1 cellular context compared by ENCODE assay signal in the genomic region with DNA sequence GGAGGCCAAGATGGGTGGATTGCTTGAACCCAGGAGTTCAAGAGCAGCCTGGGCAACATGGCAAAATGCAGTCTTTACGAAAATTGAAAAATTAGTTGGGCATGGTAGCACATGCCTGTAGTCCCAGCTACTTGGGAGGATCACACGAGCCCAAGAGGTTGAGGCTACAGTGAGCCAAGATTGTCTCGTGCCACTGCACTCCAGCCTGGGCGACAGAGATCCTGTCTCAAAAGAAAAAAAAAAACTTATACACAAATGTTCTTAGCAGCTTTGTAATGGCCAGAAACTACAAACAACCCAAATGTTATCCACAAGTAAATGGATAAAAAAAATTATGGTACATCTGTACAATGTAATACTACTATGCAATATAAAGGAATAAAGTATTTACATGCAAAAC.
TF ChIP-seq lines count a peak whose summit lies in the region.

No MANE protein-coding gene starts in this region.

TF ChIP-seq in GM23338, 12 proteins besides CTCF, POLR2A, EP300 and RAD21 (continued from another document):
- TF ChIP-seq, protein P1, sequence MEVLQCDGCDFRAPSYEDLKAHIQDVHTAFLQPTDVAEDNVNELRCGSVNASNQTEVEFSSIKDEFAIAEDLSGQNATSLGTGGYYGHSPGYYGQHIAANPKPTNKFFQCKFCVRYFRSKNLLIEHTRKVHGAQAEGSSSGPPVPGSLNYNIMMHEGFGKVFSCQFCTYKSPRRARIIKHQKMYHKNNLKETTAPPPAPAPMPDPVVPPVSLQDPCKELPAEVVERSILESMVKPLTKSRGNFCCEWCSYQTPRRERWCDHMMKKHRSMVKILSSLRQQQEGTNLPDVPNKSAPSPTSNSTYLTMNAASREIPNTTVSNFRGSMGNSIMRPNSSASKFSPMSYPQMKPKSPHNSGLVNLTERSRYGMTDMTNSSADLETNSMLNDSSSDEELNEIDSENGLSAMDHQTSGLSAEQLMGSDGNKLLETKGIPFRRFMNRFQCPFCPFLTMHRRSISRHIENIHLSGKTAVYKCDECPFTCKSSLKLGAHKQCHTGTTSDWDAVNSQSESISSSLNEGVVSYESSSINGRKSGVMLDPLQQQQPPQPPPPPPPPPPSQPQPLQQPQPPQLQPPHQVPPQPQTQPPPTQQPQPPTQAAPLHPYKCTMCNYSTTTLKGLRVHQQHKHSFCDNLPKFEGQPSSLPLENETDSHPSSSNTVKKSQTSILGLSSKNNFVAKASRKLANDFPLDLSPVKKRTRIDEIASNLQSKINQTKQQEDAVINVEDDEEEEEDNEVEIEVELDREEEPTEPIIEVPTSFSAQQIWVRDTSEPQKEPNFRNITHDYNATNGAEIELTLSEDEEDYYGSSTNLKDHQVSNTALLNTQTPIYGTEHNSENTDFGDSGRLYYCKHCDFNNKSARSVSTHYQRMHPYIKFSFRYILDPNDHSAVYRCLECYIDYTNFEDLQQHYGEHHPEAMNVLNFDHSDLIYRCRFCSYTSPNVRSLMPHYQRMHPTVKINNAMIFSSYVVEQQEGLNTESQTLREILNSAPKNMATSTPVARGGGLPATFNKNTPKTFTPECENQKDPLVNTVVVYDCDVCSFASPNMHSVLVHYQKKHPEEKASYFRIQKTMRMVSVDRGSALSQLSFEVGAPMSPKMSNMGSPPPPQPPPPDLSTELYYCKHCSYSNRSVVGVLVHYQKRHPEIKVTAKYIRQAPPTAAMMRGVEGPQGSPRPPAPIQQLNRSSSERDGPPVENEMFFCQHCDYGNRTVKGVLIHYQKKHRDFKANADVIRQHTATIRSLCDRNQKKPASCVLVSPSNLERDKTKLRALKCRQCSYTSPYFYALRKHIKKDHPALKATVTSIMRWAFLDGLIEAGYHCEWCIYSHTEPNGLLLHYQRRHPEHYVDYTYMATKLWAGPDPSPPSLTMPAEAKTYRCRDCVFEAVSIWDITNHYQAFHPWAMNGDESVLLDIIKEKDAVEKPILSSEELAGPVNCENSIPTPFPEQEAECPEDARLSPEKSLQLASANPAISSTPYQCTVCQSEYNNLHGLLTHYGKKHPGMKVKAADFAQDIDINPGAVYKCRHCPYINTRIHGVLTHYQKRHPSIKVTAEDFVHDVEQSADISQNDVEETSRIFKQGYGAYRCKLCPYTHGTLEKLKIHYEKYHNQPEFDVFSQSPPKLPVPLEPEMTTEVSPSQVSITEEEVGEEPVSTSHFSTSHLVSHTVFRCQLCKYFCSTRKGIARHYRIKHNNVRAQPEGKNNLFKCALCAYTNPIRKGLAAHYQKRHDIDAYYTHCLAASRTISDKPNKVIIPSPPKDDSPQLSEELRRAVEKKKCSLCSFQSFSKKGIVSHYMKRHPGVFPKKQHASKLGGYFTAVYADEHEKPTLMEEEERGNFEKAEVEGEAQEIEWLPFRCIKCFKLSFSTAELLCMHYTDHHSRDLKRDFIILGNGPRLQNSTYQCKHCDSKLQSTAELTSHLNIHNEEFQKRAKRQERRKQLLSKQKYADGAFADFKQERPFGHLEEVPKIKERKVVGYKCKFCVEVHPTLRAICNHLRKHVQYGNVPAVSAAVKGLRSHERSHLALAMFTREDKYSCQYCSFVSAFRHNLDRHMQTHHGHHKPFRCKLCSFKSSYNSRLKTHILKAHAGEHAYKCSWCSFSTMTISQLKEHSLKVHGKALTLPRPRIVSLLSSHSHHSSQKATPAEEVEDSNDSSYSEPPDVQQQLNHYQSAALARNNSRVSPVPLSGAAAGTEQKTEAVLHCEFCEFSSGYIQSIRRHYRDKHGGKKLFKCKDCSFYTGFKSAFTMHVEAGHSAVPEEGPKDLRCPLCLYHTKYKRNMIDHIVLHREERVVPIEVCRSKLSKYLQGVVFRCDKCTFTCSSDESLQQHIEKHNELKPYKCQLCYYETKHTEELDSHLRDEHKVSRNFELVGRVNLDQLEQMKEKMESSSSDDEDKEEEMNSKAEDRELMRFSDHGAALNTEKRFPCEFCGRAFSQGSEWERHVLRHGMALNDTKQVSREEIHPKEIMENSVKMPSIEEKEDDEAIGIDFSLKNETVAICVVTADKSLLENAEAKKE (CRISPR knock-in tag; IDR thresholded peaks at IDR 0.05) = no peak
- no peak for TF ChIP-seq STAT1 (IDR thresholded peaks at IDR 0.05; ENCODE audit: unreplicated experiment)
- TF ChIP-seq, protein P2, sequence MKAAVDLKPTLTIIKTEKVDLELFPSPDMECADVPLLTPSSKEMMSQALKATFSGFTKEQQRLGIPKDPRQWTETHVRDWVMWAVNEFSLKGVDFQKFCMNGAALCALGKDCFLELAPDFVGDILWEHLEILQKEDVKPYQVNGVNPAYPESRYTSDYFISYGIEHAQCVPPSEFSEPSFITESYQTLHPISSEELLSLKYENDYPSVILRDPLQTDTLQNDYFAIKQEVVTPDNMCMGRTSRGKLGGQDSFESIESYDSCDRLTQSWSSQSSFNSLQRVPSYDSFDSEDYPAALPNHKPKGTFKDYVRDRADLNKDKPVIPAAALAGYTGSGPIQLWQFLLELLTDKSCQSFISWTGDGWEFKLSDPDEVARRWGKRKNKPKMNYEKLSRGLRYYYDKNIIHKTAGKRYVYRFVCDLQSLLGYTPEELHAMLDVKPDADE (IDR thresholded peaks at IDR 0.05) = no peak
- no peak for TF ChIP-seq NANOG (IDR thresholded peaks at IDR 0.05; ENCODE audit: borderline replicate concordance)
- no peak for TF ChIP-seq ZNF331 (CRISPR knock-in tag; IDR thresholded peaks at IDR 0.05; ENCODE audit: low read depth)
- TF ChIP-seq POLR2AphosphoS5 (IDR thresholded peaks at IDR 0.05; ENCODE audit: low read depth) = no peak
- no peak for TF ChIP-seq EZH2 (IDR thresholded peaks at IDR 0.05; ENCODE audit: low read depth, unreplicated experiment)
- no peak for TF ChIP-seq ZNF114 (CRISPR knock-in tag; IDR thresholded peaks at IDR 0.05)
- TF ChIP-seq, protein P3, sequence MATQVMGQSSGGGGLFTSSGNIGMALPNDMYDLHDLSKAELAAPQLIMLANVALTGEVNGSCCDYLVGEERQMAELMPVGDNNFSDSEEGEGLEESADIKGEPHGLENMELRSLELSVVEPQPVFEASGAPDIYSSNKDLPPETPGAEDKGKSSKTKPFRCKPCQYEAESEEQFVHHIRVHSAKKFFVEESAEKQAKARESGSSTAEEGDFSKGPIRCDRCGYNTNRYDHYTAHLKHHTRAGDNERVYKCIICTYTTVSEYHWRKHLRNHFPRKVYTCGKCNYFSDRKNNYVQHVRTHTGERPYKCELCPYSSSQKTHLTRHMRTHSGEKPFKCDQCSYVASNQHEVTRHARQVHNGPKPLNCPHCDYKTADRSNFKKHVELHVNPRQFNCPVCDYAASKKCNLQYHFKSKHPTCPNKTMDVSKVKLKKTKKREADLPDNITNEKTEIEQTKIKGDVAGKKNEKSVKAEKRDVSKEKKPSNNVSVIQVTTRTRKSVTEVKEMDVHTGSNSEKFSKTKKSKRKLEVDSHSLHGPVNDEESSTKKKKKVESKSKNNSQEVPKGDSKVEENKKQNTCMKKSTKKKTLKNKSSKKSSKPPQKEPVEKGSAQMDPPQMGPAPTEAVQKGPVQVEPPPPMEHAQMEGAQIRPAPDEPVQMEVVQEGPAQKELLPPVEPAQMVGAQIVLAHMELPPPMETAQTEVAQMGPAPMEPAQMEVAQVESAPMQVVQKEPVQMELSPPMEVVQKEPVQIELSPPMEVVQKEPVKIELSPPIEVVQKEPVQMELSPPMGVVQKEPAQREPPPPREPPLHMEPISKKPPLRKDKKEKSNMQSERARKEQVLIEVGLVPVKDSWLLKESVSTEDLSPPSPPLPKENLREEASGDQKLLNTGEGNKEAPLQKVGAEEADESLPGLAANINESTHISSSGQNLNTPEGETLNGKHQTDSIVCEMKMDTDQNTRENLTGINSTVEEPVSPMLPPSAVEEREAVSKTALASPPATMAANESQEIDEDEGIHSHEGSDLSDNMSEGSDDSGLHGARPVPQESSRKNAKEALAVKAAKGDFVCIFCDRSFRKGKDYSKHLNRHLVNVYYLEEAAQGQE (IDR thresholded peaks at IDR 0.05; ENCODE audit: unreplicated experiment) = no peak
- no peak for TF ChIP-seq EZH2phosphoT487 (IDR thresholded peaks at IDR 0.05; ENCODE audit: unreplicated experiment)
- no peak for TF ChIP-seq CREB1 (CRISPR knock-in tag; IDR thresholded peaks at IDR 0.05; ENCODE audit: low read depth)
